1 cellular context compared by ENCODE assay signal in genomic region chr1:47191940-47192457, GRCh38.
TF ChIP-seq lines count a peak whose summit lies in the region.

No MANE protein-coding gene starts in this region.

TF ChIP-seq in SK-N-SH, 30 proteins besides CTCF, POLR2A, EP300 and RAD21 (continued from another document):
- TF ChIP-seq, protein P1, sequence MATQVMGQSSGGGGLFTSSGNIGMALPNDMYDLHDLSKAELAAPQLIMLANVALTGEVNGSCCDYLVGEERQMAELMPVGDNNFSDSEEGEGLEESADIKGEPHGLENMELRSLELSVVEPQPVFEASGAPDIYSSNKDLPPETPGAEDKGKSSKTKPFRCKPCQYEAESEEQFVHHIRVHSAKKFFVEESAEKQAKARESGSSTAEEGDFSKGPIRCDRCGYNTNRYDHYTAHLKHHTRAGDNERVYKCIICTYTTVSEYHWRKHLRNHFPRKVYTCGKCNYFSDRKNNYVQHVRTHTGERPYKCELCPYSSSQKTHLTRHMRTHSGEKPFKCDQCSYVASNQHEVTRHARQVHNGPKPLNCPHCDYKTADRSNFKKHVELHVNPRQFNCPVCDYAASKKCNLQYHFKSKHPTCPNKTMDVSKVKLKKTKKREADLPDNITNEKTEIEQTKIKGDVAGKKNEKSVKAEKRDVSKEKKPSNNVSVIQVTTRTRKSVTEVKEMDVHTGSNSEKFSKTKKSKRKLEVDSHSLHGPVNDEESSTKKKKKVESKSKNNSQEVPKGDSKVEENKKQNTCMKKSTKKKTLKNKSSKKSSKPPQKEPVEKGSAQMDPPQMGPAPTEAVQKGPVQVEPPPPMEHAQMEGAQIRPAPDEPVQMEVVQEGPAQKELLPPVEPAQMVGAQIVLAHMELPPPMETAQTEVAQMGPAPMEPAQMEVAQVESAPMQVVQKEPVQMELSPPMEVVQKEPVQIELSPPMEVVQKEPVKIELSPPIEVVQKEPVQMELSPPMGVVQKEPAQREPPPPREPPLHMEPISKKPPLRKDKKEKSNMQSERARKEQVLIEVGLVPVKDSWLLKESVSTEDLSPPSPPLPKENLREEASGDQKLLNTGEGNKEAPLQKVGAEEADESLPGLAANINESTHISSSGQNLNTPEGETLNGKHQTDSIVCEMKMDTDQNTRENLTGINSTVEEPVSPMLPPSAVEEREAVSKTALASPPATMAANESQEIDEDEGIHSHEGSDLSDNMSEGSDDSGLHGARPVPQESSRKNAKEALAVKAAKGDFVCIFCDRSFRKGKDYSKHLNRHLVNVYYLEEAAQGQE (IDR thresholded peaks at IDR 0.05; ENCODE audit: low read depth, low read length), result no peak
- no peak for TF ChIP-seq ZBTB33 (IDR thresholded peaks at IDR 0.05; ENCODE audit: borderline replicate concordance, low read depth)
- TF ChIP-seq EZH2phosphoT487 (IDR thresholded peaks at IDR 0.05; ENCODE audit: borderline replicate concordance, low read depth), result no peak
- TF ChIP-seq GABPA (IDR thresholded peaks at IDR 0.05; ENCODE audit: low read depth), result no peak
